ENCODE assay signal across 7 cellular contexts in genomic region chr10:77636286-77636966, GRCh38. TPM values are rescaled to one million over a fixed set of nuclear protein-coding genes. Genes with fewer than 3 reads are reported as not detected.
DNase-seq lines count a peak whose midpoint lies in the region; ATAC-seq and TF ChIP-seq lines count a peak whose summit lies in the region.

No MANE protein-coding gene starts in this region.

- H3K4me1 Mint-ChIP-seq in HFFc6 (ENCODE audit: low read depth), result peaks cover 69% of the 10 kb centered on the region
- peaks cover 14 to 24% of the 10 kb centered on the region in 2 donors for H3K4me1 Mint-ChIP-seq in stimulated activated naive B cell treated with anti-CD40 and anti-IgM and Interleukin-4, amounts not matched to agents 10 μg/mL and 1 μg/mL and 100 μg/mL, for 72 hours

- peak overlapping the region; percentile 98 for H3K4me3 Mint-ChIP-seq in HFFc6
- H3K4me3 Mint-ChIP-seq in stimulated activated naive B cell treated with anti-CD40 and anti-IgM and Interleukin-4, amounts not matched to agents 10 μg/mL and 1 μg/mL and 100 μg/mL, for 72 hours, result peak overlapping the region; percentile 82 to 89

- peak overlapping the region; percentile 63 for H3K27ac Mint-ChIP-seq in HFFc6
- no peak overlapping the region for H3K27ac Mint-ChIP-seq in stimulated activated naive B cell treated with anti-CD40 and anti-IgM and Interleukin-4, amounts not matched to agents 10 μg/mL and 1 μg/mL and 100 μg/mL, for 72 hours

- peaks cover 11% of the 10 kb centered on the region; the same call in 1 of the 2 replicates for H3K36me3 Mint-ChIP-seq in HFFc6 (ENCODE audit: low read depth)
- no peaks in the 10 kb centered on the region for H3K36me3 Mint-ChIP-seq in stimulated activated naive B cell treated with anti-CD40 and anti-IgM and Interleukin-4, amounts not matched to agents 10 μg/mL and 1 μg/mL and 100 μg/mL, for 72 hours

- peak; percentile 49; the same call in 1 of the 2 replicates for TF ChIP-seq CTCF in HFFc6 (IDR thresholded peaks at IDR 0.05)

- no peaks in the 10 kb centered on the region for H3K9me3 Mint-ChIP-seq in HFFc6
- H3K9me3 Mint-ChIP-seq in stimulated activated naive B cell treated with anti-CD40 and anti-IgM and Interleukin-4, amounts not matched to agents 10 μg/mL and 1 μg/mL and 100 μg/mL, for 72 hours, result no peaks in the 10 kb centered on the region

- peak overlapping the region; percentile 82 for H3K27ac ChIP-seq in angular gyrus (ENCODE audit: low read depth, low read length)

- DNase-seq in HFFc6 (no peak), islet precursor cell (peak; percentile 57), RKO (ENCODE audit: low spot score) (no peak), dedifferentiated amniotic fluid mesenchymal stem cell (ENCODE audit: extremely low spot score) (no peak)
- DNase-seq in stimulated activated naive B cell treated with anti-CD40 and anti-IgM and Interleukin-4, amounts not matched to agents 10 μg/mL and 1 μg/mL and 100 μg/mL, for 72 hours, result no peak
- DNase-seq in activated naive CD4-positive, alpha-beta T cell treated with Interleukin-2 at 50 U/mL for 16 hours, result no peak

- ATAC-seq in stimulated activated naive B cell treated with anti-CD40 and anti-IgM and Interleukin-4, amounts not matched to agents 10 μg/mL and 1 μg/mL and 100 μg/mL, for 72 hours (replicated peaks), result no peak

- no peaks in the 10 kb centered on the region; the same call in 1 of the 2 replicates for H3K27me3 Mint-ChIP-seq in HFFc6 (ENCODE audit: insufficient read depth)
- peaks cover 74 to 77% of the 10 kb centered on the region in 2 donors for H3K27me3 Mint-ChIP-seq in stimulated activated naive B cell treated with anti-CD40 and anti-IgM and Interleukin-4, amounts not matched to agents 10 μg/mL and 1 μg/mL and 100 μg/mL, for 72 hours

RNA-seq across cellular contexts. Expression of gene KCNMA1, which starts 1.2 kb away (rescaled TPM):
- 100 to 1,000 TPM in 2 of 6 experiments, 10 to 100 TPM in 4; 87.1 to 191 (median 93.5) TPM for total RNA-seq in HFFc6 (2021; fragmentation: NEBNext Ultra II Directional; extraction: Animal tissue kit (Norgen Biotek cat#: 25700))
